1 cellular context compared by ENCODE assay signal in the genomic region with DNA sequence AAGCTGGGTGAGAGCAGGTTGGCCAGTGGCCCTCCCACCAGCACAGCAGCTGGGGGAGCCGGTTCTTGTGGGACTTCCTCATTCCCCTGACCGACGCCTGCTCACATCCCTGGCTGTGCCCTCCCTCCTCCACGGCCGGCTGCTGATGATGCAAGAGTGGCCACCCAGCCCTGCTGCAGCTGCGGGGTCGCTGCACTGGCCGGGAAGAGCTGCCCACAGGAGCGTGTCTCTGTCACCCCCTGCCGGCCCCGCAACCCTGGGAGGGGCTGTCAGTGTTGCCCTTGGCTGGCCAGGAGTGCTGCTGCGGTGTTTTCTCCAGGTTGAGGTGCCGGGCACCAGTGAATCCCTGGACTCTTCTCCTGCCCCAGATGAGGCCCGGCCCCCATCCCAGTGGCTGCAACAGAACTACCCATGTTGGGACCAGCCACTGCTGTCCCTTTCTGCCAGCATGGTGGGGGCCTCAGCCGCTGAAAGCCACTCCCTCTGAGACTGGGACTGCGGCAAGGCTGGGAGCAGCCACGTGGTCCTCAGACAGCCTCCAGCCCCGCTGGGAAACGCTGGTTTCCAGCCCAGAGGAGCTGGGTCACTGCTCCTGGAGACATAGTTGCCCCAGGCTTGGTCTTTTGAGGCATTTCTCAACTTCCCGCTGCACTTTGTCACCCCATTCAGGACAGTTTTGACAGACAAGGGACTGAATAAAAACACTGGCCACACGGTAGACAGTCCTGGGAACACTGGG.
TF ChIP-seq lines count a peak whose summit lies in the region.

No MANE protein-coding gene starts in this region.

TF ChIP-seq in HepG2, 621 proteins besides CTCF, POLR2A, EP300 and RAD21 (continued from another document and continues in another):
- TF ChIP-seq, protein P1, sequence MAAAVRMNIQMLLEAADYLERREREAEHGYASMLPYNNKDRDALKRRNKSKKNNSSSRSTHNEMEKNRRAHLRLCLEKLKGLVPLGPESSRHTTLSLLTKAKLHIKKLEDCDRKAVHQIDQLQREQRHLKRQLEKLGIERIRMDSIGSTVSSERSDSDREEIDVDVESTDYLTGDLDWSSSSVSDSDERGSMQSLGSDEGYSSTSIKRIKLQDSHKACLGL (CRISPR knock-in tag; IDR thresholded peaks at IDR 0.05): no peak; the same call in 1 of the 2 replicates
- TF ChIP-seq MTF1 (CRISPR knock-in tag; IDR thresholded peaks at IDR 0.05): no peak
- no peak; the same call in 1 of the 2 replicates for TF ChIP-seq ZSCAN31 (CRISPR knock-in tag; IDR thresholded peaks at IDR 0.05; ENCODE audit: low read depth)
- TF ChIP-seq MAFF (IDR thresholded peaks at IDR 0.05; ENCODE audit: low read depth, low read length): no peak
- TF ChIP-seq KLF12 (CRISPR knock-in tag; IDR thresholded peaks at IDR 0.05; ENCODE audit: borderline replicate concordance): 0 out of 2 replicates have a peak, but pooled peaks have one; percentile 66
- TF ChIP-seq, protein P2, sequence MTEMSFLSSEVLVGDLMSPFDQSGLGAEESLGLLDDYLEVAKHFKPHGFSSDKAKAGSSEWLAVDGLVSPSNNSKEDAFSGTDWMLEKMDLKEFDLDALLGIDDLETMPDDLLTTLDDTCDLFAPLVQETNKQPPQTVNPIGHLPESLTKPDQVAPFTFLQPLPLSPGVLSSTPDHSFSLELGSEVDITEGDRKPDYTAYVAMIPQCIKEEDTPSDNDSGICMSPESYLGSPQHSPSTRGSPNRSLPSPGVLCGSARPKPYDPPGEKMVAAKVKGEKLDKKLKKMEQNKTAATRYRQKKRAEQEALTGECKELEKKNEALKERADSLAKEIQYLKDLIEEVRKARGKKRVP (CRISPR knock-in tag; IDR thresholded peaks at IDR 0.05): peak in 1 of 2 experiments; percentile 98; a peak in 2 of 4 replicates
- no peak; the same call in 1 of the 2 replicates for TF ChIP-seq ARHGAP35 (CRISPR knock-in tag; IDR thresholded peaks at IDR 0.05; ENCODE audit: borderline replicate concordance)
- TF ChIP-seq, protein P3, sequence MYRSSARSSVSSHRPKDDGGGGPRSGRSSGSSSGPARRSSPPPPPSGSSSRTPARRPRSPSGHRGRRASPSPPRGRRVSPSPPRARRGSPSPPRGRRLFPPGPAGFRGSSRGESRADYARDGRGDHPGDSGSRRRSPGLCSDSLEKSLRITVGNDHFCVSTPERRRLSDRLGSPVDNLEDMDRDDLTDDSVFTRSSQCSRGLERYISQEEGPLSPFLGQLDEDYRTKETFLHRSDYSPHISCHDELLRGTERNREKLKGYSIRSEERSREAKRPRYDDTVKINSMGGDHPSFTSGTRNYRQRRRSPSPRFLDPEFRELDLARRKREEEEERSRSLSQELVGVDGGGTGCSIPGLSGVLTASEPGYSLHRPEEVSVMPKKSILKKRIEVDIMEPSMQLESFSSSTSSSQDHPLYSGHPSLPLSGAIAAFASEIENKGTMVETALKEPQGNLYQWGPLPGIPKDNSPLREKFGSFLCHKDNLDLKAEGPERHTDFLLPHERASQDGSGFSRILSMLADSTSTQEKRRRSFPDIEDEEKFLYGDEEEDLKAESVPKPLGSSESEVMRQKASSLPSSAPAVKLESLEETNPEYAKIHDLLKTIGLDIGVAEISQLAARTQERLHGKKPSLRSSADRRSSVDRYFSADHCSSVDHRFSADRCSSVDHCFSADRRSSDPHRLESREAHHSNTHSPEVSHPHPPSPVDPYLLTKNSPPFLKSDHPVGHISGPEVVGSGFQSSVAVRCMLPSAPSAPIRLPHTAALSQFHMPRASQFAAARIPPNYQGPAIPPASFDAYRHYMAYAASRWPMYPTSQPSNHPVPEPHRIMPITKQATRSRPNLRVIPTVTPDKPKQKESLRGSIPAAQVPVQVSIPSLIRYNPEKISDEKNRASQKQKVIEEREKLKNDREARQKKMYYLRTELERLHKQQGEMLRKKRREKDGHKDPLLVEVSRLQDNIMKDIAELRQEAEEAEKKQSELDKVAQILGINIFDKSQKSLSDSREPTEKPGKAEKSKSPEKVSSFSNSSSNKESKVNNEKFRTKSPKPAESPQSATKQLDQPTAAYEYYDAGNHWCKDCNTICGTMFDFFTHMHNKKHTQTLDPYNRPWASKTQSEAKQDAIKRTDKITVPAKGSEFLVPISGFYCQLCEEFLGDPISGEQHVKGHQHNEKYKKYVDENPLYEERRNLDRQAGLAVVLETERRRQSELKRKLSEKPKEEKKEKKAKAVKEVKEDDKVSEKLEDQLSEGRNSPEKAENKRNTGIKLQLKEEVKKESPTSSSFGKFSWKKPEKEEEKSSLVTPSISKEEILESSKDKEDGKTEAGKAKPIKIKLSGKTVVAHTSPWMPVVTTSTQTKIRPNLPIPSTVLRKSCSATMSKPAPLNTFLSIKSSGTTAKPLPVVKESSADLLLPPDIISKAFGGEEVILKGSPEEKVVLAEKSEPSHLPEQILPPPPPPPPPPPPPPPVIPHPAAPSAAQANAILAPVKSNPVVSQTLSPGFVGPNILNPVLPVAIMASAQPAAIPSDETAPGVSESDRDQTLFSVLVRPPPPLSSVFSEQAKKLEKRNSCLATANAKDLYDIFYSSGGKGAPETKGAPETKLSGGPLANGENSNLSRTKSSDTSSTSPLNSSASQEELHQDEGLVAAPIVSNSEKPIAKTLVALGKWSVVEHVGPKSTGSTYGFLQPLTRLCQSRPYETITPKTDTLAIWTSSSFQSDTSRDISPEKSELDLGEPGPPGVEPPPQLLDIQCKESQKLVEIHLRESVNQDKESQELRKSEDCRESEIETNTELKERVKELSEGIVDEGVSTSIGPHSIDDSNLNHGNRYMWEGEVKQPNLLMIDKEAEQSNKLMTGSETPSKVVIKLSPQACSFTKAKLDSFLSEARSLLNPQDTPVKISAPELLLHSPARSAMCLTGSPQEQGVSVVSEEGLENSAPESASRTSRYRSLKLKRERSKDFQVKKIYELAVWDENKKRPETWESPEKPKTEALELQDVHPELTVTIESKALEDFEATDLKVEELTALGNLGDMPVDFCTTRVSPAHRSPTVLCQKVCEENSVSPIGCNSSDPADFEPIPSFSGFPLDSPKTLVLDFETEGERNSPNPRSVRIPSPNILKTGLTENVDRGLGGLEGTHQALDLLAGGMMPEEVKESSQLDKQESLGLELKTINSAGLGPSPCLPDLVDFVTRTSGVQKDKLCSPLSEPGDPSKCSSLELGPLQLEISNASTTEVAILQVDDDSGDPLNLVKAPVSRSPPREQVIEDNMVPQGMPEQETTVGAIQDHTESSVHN (CRISPR knock-in tag; IDR thresholded peaks at IDR 0.05): peak; percentile 94; the same call in 1 of the 2 replicates
- TF ChIP-seq ZKSCAN1 (IDR thresholded peaks at IDR 0.05; ENCODE audit: low read length): no peak
- TF ChIP-seq, protein P4, sequence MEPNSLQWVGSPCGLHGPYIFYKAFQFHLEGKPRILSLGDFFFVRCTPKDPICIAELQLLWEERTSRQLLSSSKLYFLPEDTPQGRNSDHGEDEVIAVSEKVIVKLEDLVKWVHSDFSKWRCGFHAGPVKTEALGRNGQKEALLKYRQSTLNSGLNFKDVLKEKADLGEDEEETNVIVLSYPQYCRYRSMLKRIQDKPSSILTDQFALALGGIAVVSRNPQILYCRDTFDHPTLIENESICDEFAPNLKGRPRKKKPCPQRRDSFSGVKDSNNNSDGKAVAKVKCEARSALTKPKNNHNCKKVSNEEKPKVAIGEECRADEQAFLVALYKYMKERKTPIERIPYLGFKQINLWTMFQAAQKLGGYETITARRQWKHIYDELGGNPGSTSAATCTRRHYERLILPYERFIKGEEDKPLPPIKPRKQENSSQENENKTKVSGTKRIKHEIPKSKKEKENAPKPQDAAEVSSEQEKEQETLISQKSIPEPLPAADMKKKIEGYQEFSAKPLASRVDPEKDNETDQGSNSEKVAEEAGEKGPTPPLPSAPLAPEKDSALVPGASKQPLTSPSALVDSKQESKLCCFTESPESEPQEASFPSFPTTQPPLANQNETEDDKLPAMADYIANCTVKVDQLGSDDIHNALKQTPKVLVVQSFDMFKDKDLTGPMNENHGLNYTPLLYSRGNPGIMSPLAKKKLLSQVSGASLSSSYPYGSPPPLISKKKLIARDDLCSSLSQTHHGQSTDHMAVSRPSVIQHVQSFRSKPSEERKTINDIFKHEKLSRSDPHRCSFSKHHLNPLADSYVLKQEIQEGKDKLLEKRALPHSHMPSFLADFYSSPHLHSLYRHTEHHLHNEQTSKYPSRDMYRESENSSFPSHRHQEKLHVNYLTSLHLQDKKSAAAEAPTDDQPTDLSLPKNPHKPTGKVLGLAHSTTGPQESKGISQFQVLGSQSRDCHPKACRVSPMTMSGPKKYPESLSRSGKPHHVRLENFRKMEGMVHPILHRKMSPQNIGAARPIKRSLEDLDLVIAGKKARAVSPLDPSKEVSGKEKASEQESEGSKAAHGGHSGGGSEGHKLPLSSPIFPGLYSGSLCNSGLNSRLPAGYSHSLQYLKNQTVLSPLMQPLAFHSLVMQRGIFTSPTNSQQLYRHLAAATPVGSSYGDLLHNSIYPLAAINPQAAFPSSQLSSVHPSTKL (CRISPR knock-in tag; IDR thresholded peaks at IDR 0.05): peak; percentile 48
- TF ChIP-seq, protein P5, sequence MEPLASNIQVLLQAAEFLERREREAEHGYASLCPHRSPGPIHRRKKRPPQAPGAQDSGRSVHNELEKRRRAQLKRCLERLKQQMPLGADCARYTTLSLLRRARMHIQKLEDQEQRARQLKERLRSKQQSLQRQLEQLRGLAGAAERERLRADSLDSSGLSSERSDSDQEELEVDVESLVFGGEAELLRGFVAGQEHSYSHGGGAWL (CRISPR knock-in tag; IDR thresholded peaks at IDR 0.05): peak; percentile 61
- TF ChIP-seq TCF12 (IDR thresholded peaks at IDR 0.05): no peak
- TF ChIP-seq TCF12 (CRISPR knock-in tag; IDR thresholded peaks at IDR 0.05): no peak
- TF ChIP-seq ZNF572 (CRISPR knock-in tag; IDR thresholded peaks at IDR 0.05): no peak
- TF ChIP-seq SRY (CRISPR knock-in tag; IDR thresholded peaks at IDR 0.05): no peak; the same call in 1 of the 2 replicates
- TF ChIP-seq NONO (IDR thresholded peaks at IDR 0.05): no peak
- peak; percentile 70 for TF ChIP-seq NONO (CRISPR knock-in tag; conservative IDR thresholded peaks at IDR 0.05)
- TF ChIP-seq ZNF570 (CRISPR knock-in tag; IDR thresholded peaks at IDR 0.05; ENCODE audit: borderline replicate concordance): no peak
- TF ChIP-seq, protein P6, sequence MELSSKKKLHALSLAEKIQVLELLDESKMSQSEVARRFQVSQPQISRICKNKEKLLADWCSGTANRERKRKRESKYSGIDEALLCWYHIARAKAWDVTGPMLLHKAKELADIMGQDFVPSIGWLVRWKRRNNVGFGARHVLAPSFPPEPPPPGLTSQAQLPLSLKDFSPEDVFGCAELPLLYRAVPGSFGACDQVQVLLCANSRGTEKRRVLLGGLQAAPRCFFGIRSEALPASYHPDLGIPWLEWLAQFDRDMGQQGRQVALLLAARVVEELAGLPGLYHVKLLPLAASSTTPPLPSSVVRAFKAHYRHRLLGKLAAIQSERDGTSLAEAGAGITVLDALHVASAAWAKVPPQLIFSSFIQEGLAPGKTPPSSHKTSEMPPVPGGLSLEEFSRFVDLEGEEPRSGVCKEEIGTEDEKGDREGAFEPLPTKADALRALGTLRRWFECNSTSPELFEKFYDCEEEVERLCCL (CRISPR knock-in tag; IDR thresholded peaks at IDR 0.05; ENCODE audit: borderline replicate concordance): no peak
- TF ChIP-seq ZNF264 (CRISPR knock-in tag; IDR thresholded peaks at IDR 0.05): 0 out of 2 replicates have a peak, but pooled peaks have one; percentile 53
- TF ChIP-seq ZNF607 (CRISPR knock-in tag; IDR thresholded peaks at IDR 0.05; ENCODE audit: borderline replicate concordance): no peak
- peak; percentile 45; the same call in 1 of the 2 replicates for TF ChIP-seq NFKB2 (CRISPR knock-in tag; IDR thresholded peaks at IDR 0.05; ENCODE audit: borderline replicate concordance)
- TF ChIP-seq MEIS2 (CRISPR knock-in tag; IDR thresholded peaks at IDR 0.05): peak; percentile 66; the same call in 1 of the 2 replicates
- TF ChIP-seq THAP11 (CRISPR knock-in tag; IDR thresholded peaks at IDR 0.05): peak; percentile 70
- TF ChIP-seq, protein P7, sequence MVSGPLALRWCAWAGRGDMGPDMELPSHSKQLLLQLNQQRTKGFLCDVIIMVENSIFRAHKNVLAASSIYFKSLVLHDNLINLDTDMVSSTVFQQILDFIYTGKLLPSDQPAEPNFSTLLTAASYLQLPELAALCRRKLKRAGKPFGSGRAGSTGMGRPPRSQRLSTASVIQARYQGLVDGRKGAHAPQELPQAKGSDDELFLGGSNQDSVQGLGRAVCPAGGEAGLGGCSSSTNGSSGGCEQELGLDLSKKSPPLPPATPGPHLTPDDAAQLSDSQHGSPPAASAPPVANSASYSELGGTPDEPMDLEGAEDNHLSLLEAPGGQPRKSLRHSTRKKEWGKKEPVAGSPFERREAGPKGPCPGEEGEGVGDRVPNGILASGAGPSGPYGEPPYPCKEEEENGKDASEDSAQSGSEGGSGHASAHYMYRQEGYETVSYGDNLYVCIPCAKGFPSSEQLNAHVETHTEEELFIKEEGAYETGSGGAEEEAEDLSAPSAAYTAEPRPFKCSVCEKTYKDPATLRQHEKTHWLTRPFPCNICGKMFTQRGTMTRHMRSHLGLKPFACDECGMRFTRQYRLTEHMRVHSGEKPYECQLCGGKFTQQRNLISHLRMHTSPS (CRISPR knock-in tag; IDR thresholded peaks at IDR 0.05; ENCODE audit: low read depth): 0 out of 2 replicates have a peak, but pooled peaks have one; percentile 40
- TF ChIP-seq RORA (CRISPR knock-in tag; IDR thresholded peaks at IDR 0.05): no peak
- 0 out of 2 replicates have a peak, but pooled peaks have one; percentile 39 for TF ChIP-seq ZNF713 (CRISPR knock-in tag; IDR thresholded peaks at IDR 0.05)
- TF ChIP-seq ZFP90 (CRISPR knock-in tag; IDR thresholded peaks at IDR 0.05; ENCODE audit: borderline replicate concordance): peak; percentile 61
- no peak for TF ChIP-seq SP1 (IDR thresholded peaks at IDR 0.05)
- TF ChIP-seq SP1 (CRISPR knock-in tag; IDR thresholded peaks at IDR 0.05): no peak
- TF ChIP-seq, protein P8, sequence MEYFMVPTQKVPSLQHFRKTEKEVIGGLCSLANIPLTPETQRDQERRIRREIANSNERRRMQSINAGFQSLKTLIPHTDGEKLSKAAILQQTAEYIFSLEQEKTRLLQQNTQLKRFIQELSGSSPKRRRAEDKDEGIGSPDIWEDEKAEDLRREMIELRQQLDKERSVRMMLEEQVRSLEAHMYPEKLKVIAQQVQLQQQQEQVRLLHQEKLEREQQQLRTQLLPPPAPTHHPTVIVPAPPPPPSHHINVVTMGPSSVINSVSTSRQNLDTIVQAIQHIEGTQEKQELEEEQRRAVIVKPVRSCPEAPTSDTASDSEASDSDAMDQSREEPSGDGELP (IDR thresholded peaks at IDR 0.05; ENCODE audit: borderline replicate concordance, low read depth): peak; percentile 85; the same call in 1 of the 2 replicates
